Comparison of ENCODE assay signal across 9 cellular contexts in the genomic region with DNA sequence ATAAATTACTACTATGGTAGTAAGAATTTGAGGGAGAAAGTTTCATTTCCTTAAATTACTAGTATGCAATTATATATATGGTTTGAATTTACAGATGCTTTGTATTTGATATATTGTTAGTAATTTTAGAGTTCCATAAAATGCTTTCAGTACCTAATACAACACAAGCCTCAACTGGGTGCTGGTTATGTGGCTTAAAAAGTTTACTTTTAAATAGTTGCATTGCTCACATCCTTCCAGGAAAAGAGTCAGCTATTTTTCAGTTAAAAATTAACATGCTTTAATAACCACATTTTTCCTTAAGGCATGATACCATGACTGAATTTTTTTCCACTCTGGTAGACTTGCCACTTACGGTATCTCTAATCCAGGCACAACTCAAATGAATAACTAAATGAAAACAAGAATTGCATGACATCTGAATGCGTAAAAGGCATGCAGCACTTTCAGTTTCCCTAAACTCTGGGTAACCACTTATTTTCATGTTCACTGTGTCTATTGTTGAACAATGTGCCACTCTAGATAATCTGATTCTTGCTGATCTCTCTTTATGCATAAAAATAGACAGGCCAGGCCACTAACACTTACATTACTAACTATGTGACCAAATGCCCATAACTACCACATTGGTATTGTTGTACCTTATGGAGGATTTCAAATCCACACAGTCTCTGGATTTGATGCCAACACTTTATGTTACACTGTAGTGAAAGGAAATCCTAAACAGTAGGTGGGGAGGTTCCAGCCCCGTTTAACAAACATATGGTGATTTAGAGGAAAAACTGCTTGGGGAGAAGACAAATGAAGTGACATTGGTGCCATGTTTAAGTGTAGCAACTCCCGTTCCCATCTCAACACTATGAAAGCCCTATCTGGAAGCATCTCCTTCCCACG. TPM values are rescaled to one million over a fixed set of nuclear protein-coding genes. Genes with fewer than 3 reads are reported as not detected.
DNase-seq lines count a peak whose midpoint lies in the region; ATAC-seq and TF ChIP-seq lines count a peak whose summit lies in the region.
"Had no signal": no experiment of that assay in that cellular context is flagged by ENCODE, and none has a peak within 500 bp of the region (broad histone marks: within the 10 kb centered on the region; RNA-seq: fewer than 3 reads in every experiment).

No MANE protein-coding gene starts in this region.

- POLR2A ChIA-PET in WTC11 (lab: Charles Lee): interaction anchor here (0.7 kb wide), 1 partner anchor 156 kb away, joined by 3 read pairs; no protein-coding TSS in a partner anchor

- no peaks in the 10 kb centered on the region for H3K4me1 Mint-ChIP-seq in WTC11

- H3K4me1 ChIP-seq in adrenal gland (replicated peaks in 1 of 2): peaks cover 0 to 7% of the 10 kb centered on the region in 2 donors

- H3K36me3 ChIP-seq in adrenal gland (replicated peaks in 1 of 2): no peaks in the 10 kb centered on the region
- H3K36me3 ChIP-seq: cardiac muscle cell had no signal

- H3K4me3 ChIP-seq in adrenal gland: no peak overlapping the region
- H3K4me3 ChIP-seq: cardiac muscle cell had no signal

- no peaks in the 10 kb centered on the region for H3K36me3 Mint-ChIP-seq in WTC11

- no peaks in the 10 kb centered on the region for H3K9me3 ChIP-seq in adrenal gland (replicated peaks in 1 of 3)

- intact Hi-C loops in adrenal gland (cut with DNase I): no loop called here

- H3K27ac Mint-ChIP-seq in WTC11: no peak overlapping the region

- H3K27ac ChIP-seq in adrenal gland: no peak overlapping the region
- H3K27ac ChIP-seq: cardiac muscle cell had no signal

- TF ChIP-seq CTCF in WTC11 (IDR thresholded peaks at IDR 0.05) (no peak), adrenal gland (IDR thresholded peaks at IDR 0.05) (no peak)

- no peak for TF ChIP-seq POLR2A in adrenal gland (IDR thresholded peaks at IDR 0.05)

- peaks cover 7% of the 10 kb centered on the region; the same call in 1 of the 2 replicates for H3K9me3 Mint-ChIP-seq in WTC11

- H3K27me3 ChIP-seq in adrenal gland: no peaks in the 10 kb centered on the region
- H3K27me3 ChIP-seq: cardiac muscle cell had no signal

- CTCF ChIA-PET in WTC11 (lab: Charles Lee): no interaction called here

- DNase-seq in CD1c-positive myeloid dendritic cell (ENCODE audit: extremely low spot score): peak; percentile 4
- DNase-seq in dedifferentiated amniotic fluid mesenchymal stem cell (ENCODE audit: extremely low spot score): peak; percentile 55
- no peak for DNase-seq in anterior cingulate cortex (lab: John Stamatoyannopoulos, UW)
- no peak for DNase-seq in midbrain (lab: John Stamatoyannopoulos, UW)
- DNase-seq in WTC11 (ENCODE audit: low spot score): no peak
- DNase-seq in adrenal gland: no peak

- peak; percentile 95 for ATAC-seq in GM19438 (IDR thresholded peaks at IDR 0.05; ENCODE audit: low read depth, unreplicated experiment)
- peak; percentile 96 for ATAC-seq in HG03442 (IDR thresholded peaks at IDR 0.05; ENCODE audit: unreplicated experiment)
- no peak for ATAC-seq in WTC11

- no peak overlapping the region for H3K4me3 Mint-ChIP-seq in WTC11

- peaks cover 5% of the 10 kb centered on the region; the same call in 1 of the 2 replicates for H3K27me3 Mint-ChIP-seq in WTC11 (ENCODE audit: low read depth)

- 70 to 78% (median 72%) methylated on average over 5 of the region's 5 CpGs for WGBS in adrenal gland, 4 donors

TF ChIP-seq in WTC11, 78 proteins besides CTCF, POLR2A, EP300 and RAD21:
- TF ChIP-seq, protein P1, sequence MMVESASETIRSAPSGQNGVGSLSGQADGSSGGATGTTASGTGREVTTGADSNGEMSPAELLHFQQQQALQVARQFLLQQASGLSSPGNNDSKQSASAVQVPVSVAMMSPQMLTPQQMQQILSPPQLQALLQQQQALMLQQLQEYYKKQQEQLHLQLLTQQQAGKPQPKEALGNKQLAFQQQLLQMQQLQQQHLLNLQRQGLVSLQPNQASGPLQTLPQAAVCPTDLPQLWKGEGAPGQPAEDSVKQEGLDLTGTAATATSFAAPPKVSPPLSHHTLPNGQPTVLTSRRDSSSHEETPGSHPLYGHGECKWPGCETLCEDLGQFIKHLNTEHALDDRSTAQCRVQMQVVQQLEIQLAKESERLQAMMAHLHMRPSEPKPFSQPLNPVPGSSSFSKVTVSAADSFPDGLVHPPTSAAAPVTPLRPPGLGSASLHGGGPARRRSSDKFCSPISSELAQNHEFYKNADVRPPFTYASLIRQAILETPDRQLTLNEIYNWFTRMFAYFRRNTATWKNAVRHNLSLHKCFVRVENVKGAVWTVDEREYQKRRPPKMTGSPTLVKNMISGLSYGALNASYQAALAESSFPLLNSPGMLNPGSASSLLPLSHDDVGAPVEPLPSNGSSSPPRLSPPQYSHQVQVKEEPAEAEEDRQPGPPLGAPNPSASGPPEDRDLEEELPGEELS (CRISPR knock-in tag; IDR thresholded peaks at IDR 0.05): no peak
- no peak for TF ChIP-seq ESRRA (CRISPR knock-in tag; IDR thresholded peaks at IDR 0.05; ENCODE audit: borderline replicate concordance)
- TF ChIP-seq SMAD4 (CRISPR knock-in tag; IDR thresholded peaks at IDR 0.05): no peak
- no peak for TF ChIP-seq FOXP1 (CRISPR knock-in tag; IDR thresholded peaks at IDR 0.05; ENCODE audit: borderline replicate concordance)
- no peak for TF ChIP-seq ZNF121 (CRISPR knock-in tag; IDR thresholded peaks at IDR 0.05)
- TF ChIP-seq GTF2I (CRISPR knock-in tag; conservative IDR thresholded peaks at IDR 0.05): no peak
- TF ChIP-seq, protein P2, sequence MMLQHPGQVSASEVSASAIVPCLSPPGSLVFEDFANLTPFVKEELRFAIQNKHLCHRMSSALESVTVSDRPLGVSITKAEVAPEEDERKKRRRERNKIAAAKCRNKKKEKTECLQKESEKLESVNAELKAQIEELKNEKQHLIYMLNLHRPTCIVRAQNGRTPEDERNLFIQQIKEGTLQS (CRISPR knock-in tag; conservative IDR thresholded peaks at IDR 0.05): no peak
- TF ChIP-seq, protein P3, sequence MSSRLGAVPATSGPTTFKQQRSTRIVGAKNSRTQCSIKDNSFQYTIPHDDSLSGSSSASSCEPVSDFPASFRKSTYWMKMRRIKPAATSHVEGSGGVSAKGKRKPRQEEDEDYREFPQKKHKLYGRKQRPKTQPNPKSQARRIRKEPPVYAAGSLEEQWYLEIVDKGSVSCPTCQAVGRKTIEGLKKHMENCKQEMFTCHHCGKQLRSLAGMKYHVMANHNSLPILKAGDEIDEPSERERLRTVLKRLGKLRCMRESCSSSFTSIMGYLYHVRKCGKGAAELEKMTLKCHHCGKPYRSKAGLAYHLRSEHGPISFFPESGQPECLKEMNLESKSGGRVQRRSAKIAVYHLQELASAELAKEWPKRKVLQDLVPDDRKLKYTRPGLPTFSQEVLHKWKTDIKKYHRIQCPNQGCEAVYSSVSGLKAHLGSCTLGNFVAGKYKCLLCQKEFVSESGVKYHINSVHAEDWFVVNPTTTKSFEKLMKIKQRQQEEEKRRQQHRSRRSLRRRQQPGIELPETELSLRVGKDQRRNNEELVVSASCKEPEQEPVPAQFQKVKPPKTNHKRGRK (CRISPR knock-in tag; IDR thresholded peaks at IDR 0.05; ENCODE audit: borderline replicate concordance): no peak
- TF ChIP-seq EMX1 (CRISPR knock-in tag; IDR thresholded peaks at IDR 0.05): no peak
- TF ChIP-seq, protein P4, sequence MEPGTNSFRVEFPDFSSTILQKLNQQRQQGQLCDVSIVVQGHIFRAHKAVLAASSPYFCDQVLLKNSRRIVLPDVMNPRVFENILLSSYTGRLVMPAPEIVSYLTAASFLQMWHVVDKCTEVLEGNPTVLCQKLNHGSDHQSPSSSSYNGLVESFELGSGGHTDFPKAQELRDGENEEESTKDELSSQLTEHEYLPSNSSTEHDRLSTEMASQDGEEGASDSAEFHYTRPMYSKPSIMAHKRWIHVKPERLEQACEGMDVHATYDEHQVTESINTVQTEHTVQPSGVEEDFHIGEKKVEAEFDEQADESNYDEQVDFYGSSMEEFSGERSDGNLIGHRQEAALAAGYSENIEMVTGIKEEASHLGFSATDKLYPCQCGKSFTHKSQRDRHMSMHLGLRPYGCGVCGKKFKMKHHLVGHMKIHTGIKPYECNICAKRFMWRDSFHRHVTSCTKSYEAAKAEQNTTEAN (CRISPR knock-in tag; IDR thresholded peaks at IDR 0.05): no peak
- TF ChIP-seq, protein P5, sequence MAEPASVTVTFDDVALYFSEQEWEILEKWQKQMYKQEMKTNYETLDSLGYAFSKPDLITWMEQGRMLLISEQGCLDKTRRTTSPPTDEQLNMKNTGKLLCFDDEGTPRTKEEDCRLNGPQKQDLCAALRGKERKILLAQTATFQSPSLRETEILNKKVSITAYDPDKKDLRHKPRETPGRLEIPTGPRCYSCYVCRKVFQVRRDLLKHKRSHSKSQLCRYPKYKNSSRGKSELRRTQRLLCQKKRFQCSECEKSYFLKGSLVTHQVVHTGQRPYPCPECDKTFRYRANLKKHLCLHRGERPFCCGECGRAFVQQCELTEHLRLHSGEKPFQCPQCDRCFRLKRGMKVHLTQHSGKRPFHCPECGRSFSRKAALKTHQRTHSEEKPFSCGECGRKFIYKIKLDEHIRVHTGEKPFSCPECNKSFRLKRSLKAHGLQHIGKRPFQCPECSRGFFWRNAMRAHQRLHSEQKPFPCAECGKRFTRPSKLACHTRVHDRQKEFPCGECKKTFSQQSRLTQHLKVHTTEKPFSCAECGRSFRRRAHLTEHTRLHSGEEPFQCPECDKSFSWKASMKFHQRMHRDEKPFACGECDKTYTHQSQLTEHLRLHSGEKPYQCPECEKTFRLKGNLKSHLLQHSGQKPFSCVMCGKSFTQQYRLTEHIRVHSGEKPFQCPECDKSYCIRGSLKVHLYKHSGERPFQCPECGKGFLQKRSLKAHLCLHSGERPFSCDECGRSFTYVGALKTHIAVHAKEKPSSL (CRISPR knock-in tag; conservative IDR thresholded peaks at IDR 0.05): no peak
- no peak for TF ChIP-seq ZNF396 (CRISPR knock-in tag; IDR thresholded peaks at IDR 0.05; ENCODE audit: borderline replicate concordance)
- TF ChIP-seq, protein P6, sequence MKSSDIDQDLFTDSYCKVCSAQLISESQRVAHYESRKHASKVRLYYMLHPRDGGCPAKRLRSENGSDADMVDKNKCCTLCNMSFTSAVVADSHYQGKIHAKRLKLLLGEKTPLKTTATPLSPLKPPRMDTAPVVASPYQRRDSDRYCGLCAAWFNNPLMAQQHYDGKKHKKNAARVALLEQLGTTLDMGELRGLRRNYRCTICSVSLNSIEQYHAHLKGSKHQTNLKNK (CRISPR knock-in tag; IDR thresholded peaks at IDR 0.05): no peak
TF ChIP-seq in WTC11: peak in this region for 0.

RNA-seq across cellular contexts. Expression of a gene that starts 35.5 kb away (rescaled TPM):
- total RNA-seq in WTC11 (2021) (20.3 to 24.8 TPM (median 23.8 TPM) in 3 replicates), adrenal gland (100 to 1,000 TPM; 124 to 466 (median 241) TPM)
- 100 to 1,000 TPM in 1 of 3 donors, 10 to 100 TPM in 2; 22.5 to 141 (median 49.9) TPM for polyA plus RNA-seq in adrenal gland

Comparison
In these comparisons a context has a peak if more than half of its experiments do, and no peak if none do; other contexts are left out.
1. DNase-seq: peak in CD1c-positive myeloid dendritic cell (single experiment) and dedifferentiated amniotic fluid mesenchymal stem cell (single experiment); none in anterior cingulate cortex (0 of 58), midbrain (single experiment), WTC11 (single experiment) and adrenal gland (0 of 7).